ENCODE assay signal across 1 cellular context in genomic region chr17:82101767-82102679, GRCh38.
A peak's percentile ranks its signal among the peaks of the same experiment; 100 is the strongest.
TF ChIP-seq lines count a peak whose summit lies in the region.

No MANE protein-coding gene starts in this region.

TF ChIP-seq in HepG2, 621 proteins besides CTCF, POLR2A, EP300 and RAD21 (continued from another document and continues in another):
- TF ChIP-seq, protein P1, sequence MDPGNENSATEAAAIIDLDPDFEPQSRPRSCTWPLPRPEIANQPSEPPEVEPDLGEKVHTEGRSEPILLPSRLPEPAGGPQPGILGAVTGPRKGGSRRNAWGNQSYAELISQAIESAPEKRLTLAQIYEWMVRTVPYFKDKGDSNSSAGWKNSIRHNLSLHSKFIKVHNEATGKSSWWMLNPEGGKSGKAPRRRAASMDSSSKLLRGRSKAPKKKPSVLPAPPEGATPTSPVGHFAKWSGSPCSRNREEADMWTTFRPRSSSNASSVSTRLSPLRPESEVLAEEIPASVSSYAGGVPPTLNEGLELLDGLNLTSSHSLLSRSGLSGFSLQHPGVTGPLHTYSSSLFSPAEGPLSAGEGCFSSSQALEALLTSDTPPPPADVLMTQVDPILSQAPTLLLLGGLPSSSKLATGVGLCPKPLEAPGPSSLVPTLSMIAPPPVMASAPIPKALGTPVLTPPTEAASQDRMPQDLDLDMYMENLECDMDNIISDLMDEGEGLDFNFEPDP (CRISPR knock-in tag; conservative IDR thresholded peaks at IDR 0.05): no peak
- TF ChIP-seq ZNF616 (CRISPR knock-in tag; IDR thresholded peaks at IDR 0.05; ENCODE audit: low read depth): peak; percentile 80
- peak; percentile 70 for TF ChIP-seq KMT2B (CRISPR knock-in tag; IDR thresholded peaks at IDR 0.05)
- no peak for TF ChIP-seq ZNF24 (IDR thresholded peaks at IDR 0.05)
- TF ChIP-seq, protein P2, sequence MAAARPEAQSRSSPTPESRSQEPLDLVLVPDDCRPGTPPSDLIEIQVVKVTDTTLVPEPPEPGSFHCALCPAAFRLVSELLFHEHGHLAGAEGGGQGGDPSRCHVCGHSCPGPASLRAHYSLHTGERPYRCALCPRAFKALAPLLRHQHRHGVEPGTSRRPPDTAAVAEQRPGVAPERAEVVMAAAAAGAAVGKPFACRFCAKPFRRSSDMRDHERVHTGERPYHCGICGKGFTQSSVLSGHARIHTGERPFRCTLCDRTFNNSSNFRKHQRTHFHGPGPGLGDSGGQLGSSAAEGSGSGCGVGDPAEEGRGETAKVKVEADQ (CRISPR knock-in tag; IDR thresholded peaks at IDR 0.05; ENCODE audit: borderline replicate concordance): peak; percentile 19; the same call in 1 of the 2 replicates
- peak; percentile 81 for TF ChIP-seq ZBTB38 (CRISPR knock-in tag; IDR thresholded peaks at IDR 0.05)
- peak; percentile 87; the same call in 1 of the 2 replicates for TF ChIP-seq MIER3 (CRISPR knock-in tag; IDR thresholded peaks at IDR 0.05; ENCODE audit: borderline replicate concordance)
- TF ChIP-seq SOX5 (CRISPR knock-in tag; IDR thresholded peaks at IDR 0.05; ENCODE audit: borderline replicate concordance): peak; percentile 48; the same call in 1 of the 2 replicates
- peak; percentile 82 for TF ChIP-seq PRPF4 (IDR thresholded peaks at IDR 0.05; ENCODE audit: low read depth, low read length, poor library complexity, severe bottlenecking)
- peak; percentile 93; the same call in 1 of the 2 replicates for TF ChIP-seq ZGPAT (CRISPR knock-in tag; IDR thresholded peaks at IDR 0.05)
- no peak for TF ChIP-seq ONECUT2 (CRISPR knock-in tag; IDR thresholded peaks at IDR 0.05)
- TF ChIP-seq THRA (CRISPR knock-in tag; IDR thresholded peaks at IDR 0.05; ENCODE audit: borderline replicate concordance): peak; percentile 77
- peak; percentile 67 for TF ChIP-seq REPIN1 (CRISPR knock-in tag; IDR thresholded peaks at IDR 0.05; ENCODE audit: borderline replicate concordance, low read depth)
- TF ChIP-seq, protein P3, sequence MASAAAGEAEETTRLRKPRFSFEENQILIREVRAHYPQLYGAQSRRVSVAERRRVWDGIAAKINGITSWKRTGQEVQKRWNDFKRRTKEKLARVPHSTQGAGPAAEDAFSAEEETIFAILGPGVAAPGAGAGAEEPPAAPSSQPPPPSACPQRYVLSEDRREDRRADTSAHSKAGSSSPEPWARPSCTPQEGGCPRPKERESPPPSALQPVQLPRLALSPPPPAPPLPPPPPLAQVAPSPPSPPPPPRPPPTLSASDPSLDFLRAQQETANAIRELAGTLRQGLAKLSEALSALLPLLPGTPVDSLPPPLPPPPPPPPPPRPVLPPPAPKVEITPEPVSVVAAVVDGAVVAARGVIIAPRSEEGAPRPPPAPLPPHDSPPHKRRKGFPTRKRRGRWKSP (CRISPR knock-in tag; IDR thresholded peaks at IDR 0.05): peak; percentile 74; the same call in 1 of the 2 replicates
- 0 out of 2 replicates have a peak, but pooled peaks have one; percentile 50 for TF ChIP-seq SMAD3 (CRISPR knock-in tag; IDR thresholded peaks at IDR 0.05)
- peak; percentile 72 for TF ChIP-seq ETV5 (CRISPR knock-in tag; IDR thresholded peaks at IDR 0.05; ENCODE audit: borderline replicate concordance)
- peak; percentile 67; the same call in 1 of the 3 replicates for TF ChIP-seq MXI1 (IDR thresholded peaks at IDR 0.05; ENCODE audit: borderline replicate concordance, low read depth, low read length)
- peak; percentile 76 for TF ChIP-seq HIVEP1 (CRISPR knock-in tag; IDR thresholded peaks at IDR 0.05)
- peak; percentile 73 for TF ChIP-seq THAP9 (CRISPR knock-in tag; IDR thresholded peaks at IDR 0.05; ENCODE audit: borderline replicate concordance)
- TF ChIP-seq PPARG (CRISPR knock-in tag; conservative IDR thresholded peaks at IDR 0.05): peak; percentile 97
- TF ChIP-seq FOXK1 (CRISPR knock-in tag; IDR thresholded peaks at IDR 0.05; ENCODE audit: borderline replicate concordance, low read depth): peak; percentile 56; the same call in 1 of the 2 replicates
- TF ChIP-seq GABPA (IDR thresholded peaks at IDR 0.05; ENCODE audit: low read depth, low read length): no peak
- TF ChIP-seq GABPA (CRISPR knock-in tag; IDR thresholded peaks at IDR 0.05; ENCODE audit: low read depth): peak; percentile 64
- TF ChIP-seq HDAC2 (CRISPR knock-in tag; IDR thresholded peaks at IDR 0.05): peak; percentile 81
- peak; percentile 39; the same call in 1 of the 2 replicates for TF ChIP-seq DPF2 (CRISPR knock-in tag; IDR thresholded peaks at IDR 0.05; ENCODE audit: borderline replicate concordance, low read depth)
- no peak for TF ChIP-seq POLR2AphosphoS2 (IDR thresholded peaks at IDR 0.05; ENCODE audit: low read depth, low read length)
- TF ChIP-seq, protein P4, sequence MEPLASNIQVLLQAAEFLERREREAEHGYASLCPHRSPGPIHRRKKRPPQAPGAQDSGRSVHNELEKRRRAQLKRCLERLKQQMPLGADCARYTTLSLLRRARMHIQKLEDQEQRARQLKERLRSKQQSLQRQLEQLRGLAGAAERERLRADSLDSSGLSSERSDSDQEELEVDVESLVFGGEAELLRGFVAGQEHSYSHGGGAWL (CRISPR knock-in tag; IDR thresholded peaks at IDR 0.05): 0 out of 2 replicates have a peak, but pooled peaks have one; percentile 70
- peak; percentile 59 for TF ChIP-seq MXD4 (CRISPR knock-in tag; IDR thresholded peaks at IDR 0.05)
- TF ChIP-seq SKI (IDR thresholded peaks at IDR 0.05; ENCODE audit: partially characterized antibody): peak; percentile 66
- peak; percentile 83; the same call in 1 of the 2 replicates for TF ChIP-seq ZNF354B (CRISPR knock-in tag; IDR thresholded peaks at IDR 0.05)
- peak; percentile 96 for TF ChIP-seq ZNF691 (CRISPR knock-in tag; IDR thresholded peaks at IDR 0.05; ENCODE audit: borderline replicate concordance, low read depth)
- TF ChIP-seq RARG (CRISPR knock-in tag; IDR thresholded peaks at IDR 0.05; ENCODE audit: low read depth): no peak
- TF ChIP-seq RELA (CRISPR knock-in tag; IDR thresholded peaks at IDR 0.05): 0 out of 2 replicates have a peak, but pooled peaks have one; percentile 60
- TF ChIP-seq, protein P5, sequence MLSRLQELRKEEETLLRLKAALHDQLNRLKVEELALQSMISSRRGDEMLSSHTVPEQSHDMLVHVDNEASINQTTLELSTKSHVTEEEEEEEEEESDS (CRISPR knock-in tag; IDR thresholded peaks at IDR 0.05; ENCODE audit: borderline replicate concordance): peak; percentile 74; the same call in 1 of the 2 replicates
- TF ChIP-seq ZNF619 (CRISPR knock-in tag; IDR thresholded peaks at IDR 0.05): peak; percentile 90
- TF ChIP-seq ZNF572 (CRISPR knock-in tag; IDR thresholded peaks at IDR 0.05): 0 out of 2 replicates have a peak, but pooled peaks have one; percentile 9
- TF ChIP-seq, protein P6, sequence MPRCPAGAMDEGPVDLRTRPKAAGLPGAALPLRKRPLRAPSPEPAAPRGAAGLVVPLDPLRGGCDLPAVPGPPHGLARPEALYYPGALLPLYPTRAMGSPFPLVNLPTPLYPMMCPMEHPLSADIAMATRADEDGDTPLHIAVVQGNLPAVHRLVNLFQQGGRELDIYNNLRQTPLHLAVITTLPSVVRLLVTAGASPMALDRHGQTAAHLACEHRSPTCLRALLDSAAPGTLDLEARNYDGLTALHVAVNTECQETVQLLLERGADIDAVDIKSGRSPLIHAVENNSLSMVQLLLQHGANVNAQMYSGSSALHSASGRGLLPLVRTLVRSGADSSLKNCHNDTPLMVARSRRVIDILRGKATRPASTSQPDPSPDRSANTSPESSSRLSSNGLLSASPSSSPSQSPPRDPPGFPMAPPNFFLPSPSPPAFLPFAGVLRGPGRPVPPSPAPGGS (CRISPR knock-in tag; IDR thresholded peaks at IDR 0.05): 0 out of 2 replicates have a peak, but pooled peaks have one; percentile 28
- peak; percentile 87 for TF ChIP-seq CEBPB (IDR thresholded peaks at IDR 0.05; ENCODE audit: borderline replicate concordance, low read depth, low read length)
- TF ChIP-seq NFYB (CRISPR knock-in tag; IDR thresholded peaks at IDR 0.05): no peak
- TF ChIP-seq, protein P7, sequence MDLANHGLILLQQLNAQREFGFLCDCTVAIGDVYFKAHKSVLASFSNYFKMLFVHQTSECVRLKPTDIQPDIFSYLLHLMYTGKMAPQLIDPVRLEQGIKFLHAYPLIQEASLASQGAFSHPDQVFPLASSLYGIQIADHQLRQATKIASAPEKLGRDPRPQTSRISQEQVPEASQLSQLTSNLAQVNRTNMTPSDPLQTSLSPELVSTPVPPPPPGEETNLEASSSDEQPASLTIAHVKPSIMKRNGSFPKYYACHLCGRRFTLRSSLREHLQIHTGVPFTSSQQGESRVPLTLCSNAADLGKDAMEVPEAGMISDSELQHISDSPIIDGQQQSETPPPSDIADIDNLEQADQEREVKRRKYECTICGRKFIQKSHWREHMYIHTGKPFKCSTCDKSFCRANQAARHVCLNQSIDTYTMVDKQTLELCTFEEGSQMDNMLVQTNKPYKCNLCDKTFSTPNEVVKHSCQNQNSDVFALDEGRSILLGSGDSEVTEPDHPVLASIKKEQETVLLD (CRISPR knock-in tag; IDR thresholded peaks at IDR 0.05; ENCODE audit: low read depth): peak; percentile 70; the same call in 1 of the 2 replicates
- 0 out of 2 replicates have a peak, but pooled peaks have one; percentile 61 for TF ChIP-seq RNF2 (conservative IDR thresholded peaks at IDR 0.05; ENCODE audit: low read depth)
- TF ChIP-seq ZNF747 (CRISPR knock-in tag; IDR thresholded peaks at IDR 0.05; ENCODE audit: borderline replicate concordance): peak; percentile 94
- TF ChIP-seq ZNF788 (CRISPR knock-in tag; IDR thresholded peaks at IDR 0.05; ENCODE audit: borderline replicate concordance): peak; percentile 97
- TF ChIP-seq ZSCAN25 (CRISPR knock-in tag; IDR thresholded peaks at IDR 0.05): peak; percentile 97
- peak; percentile 91 for TF ChIP-seq POGK (CRISPR knock-in tag; conservative IDR thresholded peaks at IDR 0.05)
- peak; percentile 20; the same call in 1 of the 2 replicates for TF ChIP-seq NCOR1 (IDR thresholded peaks at IDR 0.05; ENCODE audit: borderline replicate concordance, low read length)
